ENCODE assay signal across 25 cellular contexts in genomic region chr18:36460324-36460850, GRCh38.
"Had no signal": no experiment of that assay in that cellular context is flagged by ENCODE, and none has a peak within 500 bp of the region (broad histone marks: within the 10 kb centered on the region; RNA-seq: fewer than 3 reads in every experiment).

No MANE protein-coding gene starts in this region.

- H3K4me1 ChIP-seq: colonic mucosa, lower lobe of right lung had no signal

- DNase-seq: activated CD4-positive, alpha-beta T cell treated with anti-CD3 and anti-CD28 coated beads for 4 hours; activated CD4-positive, alpha-beta T cell treated with anti-CD3 and anti-CD28 coated beads, Interleukin-2, amount 50 U/mL, for 4 hours; activated CD4-positive, CD25-positive, alpha-beta regulatory T cell; activated naive CD4-positive, alpha-beta T cell treated with Interleukin-2 at 50 U/mL for 16 hours; activated T-cell treated with anti-CD3 and anti-CD28 coated beads for 4 hours; activated T-cell treated with anti-CD3 and anti-CD28 coated beads, Interleukin-2, amount 50 U/mL, for 72 hours; anterior cingulate cortex; cerebellar nuclear complex; colonic mucosa; effector CD8-positive, alpha-beta T cell; glutamatergic neuron; hippocampal formation; lower lobe of right lung; mesenchymal stem cell; naive thymus-derived CD8-positive, alpha-beta T cell; right lobe of liver; stimulated activated CD4-positive, alpha-beta T cell treated with anti-CD3 and anti-CD28 coated beads, Interleukin-2, amount 100 ng/mL, for 48 hours; trophoblast cell had no signal

- H3K27me3 ChIP-seq: colonic mucosa, right lobe of liver had no signal

- H3K36me3 ChIP-seq: colonic mucosa, lower lobe of right lung, right lobe of liver, thoracic aorta had no signal

- H3K4me3 ChIP-seq: colonic mucosa, lower lobe of right lung, right lobe of liver, thoracic aorta had no signal

- FAIRE-seq: bronchial epithelial cell, endometrium, frontal cortex, kidney, urothelium cell line had no signal

- H3K9me3 ChIP-seq: colonic mucosa, lower lobe of right lung, right lobe of liver, thoracic aorta had no signal

- H3K27ac ChIP-seq: colonic mucosa, epithelial cell of prostate, lower lobe of right lung, right lobe of liver, thoracic aorta had no signal

- ATAC-seq: activated T-cell treated with anti-CD3 and anti-CD28 coated beads, Interleukin-2, amount 50 U/mL, for 72 hours; naive thymus-derived CD8-positive, alpha-beta T cell had no signal
